Comparison of ENCODE assay signal across 8 cellular contexts in genomic region chr22:33018232-33018864, GRCh38. TPM values are rescaled to one million over a fixed set of nuclear protein-coding genes. Genes with fewer than 3 reads are reported as not detected.
DNase-seq lines count a peak whose midpoint lies in the region; ATAC-seq and TF ChIP-seq lines count a peak whose summit lies in the region.

No MANE protein-coding gene starts in this region.

- H3K9me3 ChIP-seq in esophagus squamous epithelium, result no peaks in the 10 kb centered on the region
- no peaks in the 10 kb centered on the region for H3K9me3 ChIP-seq in naive thymus-derived CD4-positive, alpha-beta T cell (ENCODE audit: control insufficient read depth in 2 of 3, low read length in 3 of 3)
- no peaks in the 10 kb centered on the region for H3K9me3 ChIP-seq in upper lobe of left lung

- no peaks in the 10 kb centered on the region for H3K36me3 ChIP-seq in esophagus squamous epithelium
- no peaks in the 10 kb centered on the region for H3K36me3 ChIP-seq in naive thymus-derived CD4-positive, alpha-beta T cell (ENCODE audit: control insufficient read depth in 2 of 3, insufficient read depth in 3 of 3, low read length in 3 of 3)
- no peaks in the 10 kb centered on the region for H3K36me3 ChIP-seq in upper lobe of left lung

- H3K27ac ChIP-seq in esophagus squamous epithelium (no peak overlapping the region), upper lobe of left lung (no peak overlapping the region)
- H3K27ac ChIP-seq in naive thymus-derived CD4-positive, alpha-beta T cell (ENCODE audit: low read depth, low read length), result no peak overlapping the region

- intact Hi-C loops in esophagus squamous epithelium (cut with DNase I), result no loop called here
- intact Hi-C loops in naive thymus-derived CD4-positive, alpha-beta T cell (cut with micrococcal nuclease), result loop anchor here in 1 of 2 donors (2.0 kb wide), 1 partner anchor 192 kb away; no protein-coding TSS in a partner anchor

- no peaks in the 10 kb centered on the region for H3K36me3 Mint-ChIP-seq in naive thymus-derived CD4-positive, alpha-beta T cell

- peak; percentile 57 for ATAC-seq in naive thymus-derived CD4-positive, alpha-beta T cell
- peak; percentile 81 to 88 for ATAC-seq in upper lobe of left lung (ENCODE audit: low FRiP score in 2 of 2)
- no peak for ATAC-seq in GM19328 (IDR thresholded peaks at IDR 0.05; ENCODE audit: unreplicated experiment)

- peaks cover 0 to 9% (median 0%) of the 10 kb centered on the region in 7 donors for H3K4me1 Mint-ChIP-seq in naive thymus-derived CD4-positive, alpha-beta T cell

- 43 to 46% methylated on average over 7 of the region's 7 CpGs for WGBS in esophagus squamous epithelium, 2 donors
- WGBS in upper lobe of left lung, 2 donors, result 41 to 50% methylated on average over 7 of the region's 7 CpGs

- H3K4me1 ChIP-seq in esophagus squamous epithelium (no peaks in the 10 kb centered on the region), upper lobe of left lung (no peaks in the 10 kb centered on the region)
- no peaks in the 10 kb centered on the region for H3K4me1 ChIP-seq in naive thymus-derived CD4-positive, alpha-beta T cell (ENCODE audit: control insufficient read depth in 2 of 2, insufficient read depth in 2 of 2, low read length in 2 of 2)

- H3K4me3 Mint-ChIP-seq in naive thymus-derived CD4-positive, alpha-beta T cell, result no peak overlapping the region

- peaks cover 0 to 26% (median 0%) of the 10 kb centered on the region in 4 donors for H3K27me3 ChIP-seq in esophagus squamous epithelium
- no peaks in the 10 kb centered on the region for H3K27me3 ChIP-seq in naive thymus-derived CD4-positive, alpha-beta T cell (ENCODE audit: control insufficient read depth in 2 of 2, insufficient read depth in 2 of 2, low read length in 2 of 2)
- H3K27me3 ChIP-seq in upper lobe of left lung, result no peaks in the 10 kb centered on the region

- H3K9me3 Mint-ChIP-seq in naive thymus-derived CD4-positive, alpha-beta T cell, result no peaks in the 10 kb centered on the region

- H3K27me3 Mint-ChIP-seq in naive thymus-derived CD4-positive, alpha-beta T cell, result peaks cover 0 to 3% (median 0%) of the 10 kb centered on the region in 5 donors

- TF ChIP-seq CTCF in NB4 (IDR thresholded peaks at IDR 0.05; ENCODE audit: low read depth, low read length) (peak; percentile 91), esophagus squamous epithelium (IDR thresholded peaks at IDR 0.05) (peak; percentile 64 to 81 (median 71)), upper lobe of left lung (IDR thresholded peaks at IDR 0.05) (peak; percentile 36 to 87 (median 74))

- CTCF ChIA-PET in naive thymus-derived CD4-positive, alpha-beta T cell (lab: Charles Lee), result interaction anchor here (0.9 kb wide), 1 partner anchor 31 kb away, joined by 3 read pairs; no protein-coding TSS in a partner anchor

- no peak overlapping the region for H3K27ac Mint-ChIP-seq in naive thymus-derived CD4-positive, alpha-beta T cell

- TF ChIP-seq POLR2A in NB4 (IDR thresholded peaks at IDR 0.05; ENCODE audit: extremely low read depth, insufficient read length) (no peak), esophagus squamous epithelium (IDR thresholded peaks at IDR 0.05) (no peak), upper lobe of left lung (IDR thresholded peaks at IDR 0.05) (no peak)

- POLR2A ChIA-PET in naive thymus-derived CD4-positive, alpha-beta T cell (lab: Charles Lee), result no interaction called here

- DNase-seq in NCI-H510A treated with DMSO at 0.1 percent for 48 hours (lab: John Stamatoyannopoulos, UW) (peak; percentile 32), NCI-H510A (lab: John Stamatoyannopoulos, UW) (no peak), NB4 (ENCODE audit: low read depth) (peak; percentile 43), esophagus squamous epithelium (lab: John Stamatoyannopoulos, UW) (no peak), upper lobe of left lung (peak in 1 of 2 donors; percentile 32)
- DNase-seq in activated CD4-positive, alpha-beta T cell treated with anti-CD3 and anti-CD28 coated beads, Interleukin-2, amount 50 U/mL, for 4 hours, result peak; percentile 11 to 14
- peak in 6 of 9 donors; percentile 5 to 31 (median 16) for DNase-seq in naive thymus-derived CD4-positive, alpha-beta T cell

- TF ChIP-seq EP300 in upper lobe of left lung (IDR thresholded peaks at IDR 0.05), result no peak

- H3K4me3 ChIP-seq in NB4 (ENCODE audit: low read depth, low read length), result no peak overlapping the region
- no peak overlapping the region for H3K4me3 ChIP-seq in esophagus squamous epithelium
- H3K4me3 ChIP-seq in naive thymus-derived CD4-positive, alpha-beta T cell (ENCODE audit: low read length), result no peak overlapping the region
- no peak overlapping the region for H3K4me3 ChIP-seq in upper lobe of left lung

RNA-seq across cellular contexts. Expression of gene SYN3, which starts 39.8 kb away (rescaled TPM):
- total RNA-seq in esophagus squamous epithelium (under 1 TPM in 3 of 4 donors, not detected in 1; under 0.01 to 0.38 (median 0.12) TPM), upper lobe of left lung (1 to 10 TPM in 4 of 6 donors, under 1 TPM in 2; 0.37 to 3.0 (median 1.1) TPM)
- not detected for total RNA-seq in naive thymus-derived CD4-positive, alpha-beta T cell
- not detected for polyA plus RNA-seq in naive thymus-derived CD4-positive, alpha-beta T cell

Comparison
In these comparisons a context has a peak if more than half of its experiments do, and no peak if none do; other contexts are left out.
1. DNase-seq: peak in NCI-H510A treated with DMSO at 0.1 percent for 48 hours (single experiment), NB4 (single experiment), activated CD4-positive, alpha-beta T cell treated with anti-CD3 and anti-CD28 coated beads, Interleukin-2, amount 50 U/mL, for 4 hours (2 of 2) and naive thymus-derived CD4-positive, alpha-beta T cell (6 of 9); none in NCI-H510A (single experiment) and esophagus squamous epithelium (single experiment).
2. Peak in every context shown above with its lines, with median percentiles within 50 percentile points of each other: CTCF ChIP-seq.